Comparison of ENCODE assay signal across 25 cellular contexts in the genomic region with DNA sequence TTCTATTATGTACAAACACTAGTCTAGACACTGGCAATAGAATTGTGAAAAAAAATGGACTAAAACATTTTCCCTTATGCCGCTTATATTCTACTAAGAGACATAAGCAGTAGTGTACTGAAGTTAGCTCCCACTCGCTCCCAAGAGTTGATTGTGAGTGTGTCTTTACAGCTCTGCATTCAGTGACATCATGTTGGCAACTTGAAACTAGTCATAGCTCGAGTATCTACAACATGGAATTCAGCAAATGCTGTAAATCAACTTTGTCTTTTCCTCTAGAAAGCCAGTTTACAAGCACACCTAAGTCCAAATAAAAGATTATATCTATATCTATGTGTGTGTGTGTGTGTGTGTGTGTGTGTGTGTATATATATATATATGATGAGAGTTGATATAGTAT.
"Had no signal": no experiment of that assay in that cellular context is flagged by ENCODE, and none has a peak within 500 bp of the region (broad histone marks: within the 10 kb centered on the region; RNA-seq: fewer than 3 reads in every experiment).

No MANE protein-coding gene starts in this region.

- H3K27me3 ChIP-seq: pancreas, sigmoid colon, uterus had no signal

- H3K4me3 Mint-ChIP-seq: activated CD4-positive, alpha-beta memory T cell treated with anti-CD3 and anti-CD28 coated beads for 36 hours; activated CD4-positive, alpha-beta T cell treated with anti-CD3 and anti-CD28 coated beads, Interleukin-2, amount 10 ng/mL, durations not matched to agents 24 days and 14 days; activated T-cell treated with anti-CD3 and anti-CD28 coated beads, Interleukin-2, amount 50 U/mL, for 24 hours; activated T-helper 17 cell treated with anti-CD3 and anti-CD28 coated beads, Interleukin-2, amount 50 U/mL, for 72 hours; naive B cell; stimulated activated effector memory CD8-positive, alpha-beta T cell treated with anti-CD3 and anti-CD28 coated beads, Interleukin-12 subunit alpha, Interleukin-12 subunit beta, amount 100 ng/mL, for 72 hours; stimulated activated naive CD8-positive, alpha-beta T cell treated with anti-CD3 and anti-CD28 coated beads, Interleukin-15, Interleukin-2, amounts not matched to agents 100 ng/mL and 50 ng/mL, for 24 hours; type B pancreatic cell had no signal

- H3K27ac ChIP-seq: pancreas, prostate gland, sigmoid colon, thoracic aorta, uterus had no signal

- H3K4me1 Mint-ChIP-seq: activated CD4-positive, alpha-beta T cell treated with anti-CD3 and anti-CD28 coated beads, Interleukin-2, amount 10 ng/mL, durations not matched to agents 24 days and 14 days; activated T-helper 17 cell treated with anti-CD3 and anti-CD28 coated beads, Interleukin-2, amount 50 U/mL, for 72 hours; naive B cell; stimulated activated effector memory CD8-positive, alpha-beta T cell treated with anti-CD3 and anti-CD28 coated beads, Interleukin-12 subunit alpha, Interleukin-12 subunit beta, amount 100 ng/mL, for 72 hours had no signal

- ATAC-seq: activated T-helper 17 cell treated with anti-CD3 and anti-CD28 coated beads, Interleukin-2, amount 50 U/mL, for 72 hours; left colon; pancreas; stimulated activated effector memory CD8-positive, alpha-beta T cell treated with anti-CD3 and anti-CD28 coated beads, Interleukin-12 subunit alpha, Interleukin-12 subunit beta, amount 100 ng/mL, for 72 hours had no signal

- H3K36me3 ChIP-seq: pancreas, prostate gland, sigmoid colon, thoracic aorta, uterus had no signal

- H3K9me3 Mint-ChIP-seq: activated CD4-positive, alpha-beta T cell treated with anti-CD3 and anti-CD28 coated beads, Interleukin-2, amount 10 ng/mL, durations not matched to agents 24 days and 14 days; type B pancreatic cell had no signal

- H3K4me1 ChIP-seq: pancreas, prostate gland, sigmoid colon, uterus had no signal

- DNase-seq: activated CD4-positive, alpha-beta memory T cell treated with anti-CD3 and anti-CD28 coated beads for 36 hours; activated CD4-positive, alpha-beta T cell treated with anti-CD3 and anti-CD28 coated beads, Interleukin-2, amount 10 ng/mL, durations not matched to agents 24 days and 14 days; activated CD4-positive, CD25-positive, alpha-beta regulatory T cell treated with anti-CD3 and anti-CD28 coated beads, Interleukin-2, amount 50 U/mL, for 72 hours; activated CD8-positive, alpha-beta memory T cell treated with anti-CD3 and anti-CD28 coated beads, Interleukin-2, amount 50 U/mL, for 48 hours; activated gamma-delta T cell treated with Interleukin-2 at 50 U/mL for 16 hours; activated naive CD4-positive, alpha-beta T cell treated with anti-CD3 and anti-CD28 coated beads, Interleukin-2, amount 50 U/mL, for 16 hours; activated T-cell treated with anti-CD3 and anti-CD28 coated beads, Interleukin-2, amount 50 U/mL, for 24 hours; dermis blood vessel endothelial cell; effector CD8-positive, alpha-beta T cell; foreskin melanocyte; left colon; mammary epithelial cell; naive B cell; pancreas; sigmoid colon; small intestine; stimulated activated CD4-positive, alpha-beta T cell treated with anti-CD3 and anti-CD28 coated beads, Interleukin-4, amount 100 ng/mL, for 24 hours; T-helper 2 cell; uterus had no signal

- H3K27ac Mint-ChIP-seq: activated CD4-positive, alpha-beta memory T cell treated with anti-CD3 and anti-CD28 coated beads for 36 hours; activated CD4-positive, alpha-beta T cell treated with anti-CD3 and anti-CD28 coated beads, Interleukin-2, amount 10 ng/mL, durations not matched to agents 24 days and 14 days; activated T-cell treated with anti-CD3 and anti-CD28 coated beads, Interleukin-2, amount 50 U/mL, for 24 hours; activated T-helper 17 cell treated with anti-CD3 and anti-CD28 coated beads, Interleukin-2, amount 50 U/mL, for 72 hours; naive B cell; stimulated activated effector memory CD8-positive, alpha-beta T cell treated with anti-CD3 and anti-CD28 coated beads, Interleukin-12 subunit alpha, Interleukin-12 subunit beta, amount 100 ng/mL, for 72 hours; stimulated activated naive CD8-positive, alpha-beta T cell treated with anti-CD3 and anti-CD28 coated beads, Interleukin-15, Interleukin-2, amounts not matched to agents 100 ng/mL and 50 ng/mL, for 24 hours; type B pancreatic cell had no signal

- H3K9me3 ChIP-seq: pancreas, prostate gland, sigmoid colon, thoracic aorta, uterus had no signal

- H3K27me3 Mint-ChIP-seq: activated CD4-positive, alpha-beta memory T cell treated with anti-CD3 and anti-CD28 coated beads for 36 hours; activated CD4-positive, alpha-beta T cell treated with anti-CD3 and anti-CD28 coated beads, Interleukin-2, amount 10 ng/mL, durations not matched to agents 24 days and 14 days; activated T-cell treated with anti-CD3 and anti-CD28 coated beads, Interleukin-2, amount 50 U/mL, for 24 hours; activated T-helper 17 cell treated with anti-CD3 and anti-CD28 coated beads, Interleukin-2, amount 50 U/mL, for 72 hours; naive B cell; stimulated activated naive CD8-positive, alpha-beta T cell treated with anti-CD3 and anti-CD28 coated beads, Interleukin-15, Interleukin-2, amounts not matched to agents 100 ng/mL and 50 ng/mL, for 24 hours; type B pancreatic cell had no signal

- H3K4me3 ChIP-seq: pancreas, prostate gland, sigmoid colon, thoracic aorta, uterus had no signal

- H3K36me3 Mint-ChIP-seq: activated CD4-positive, alpha-beta memory T cell treated with anti-CD3 and anti-CD28 coated beads for 36 hours; naive B cell; stimulated activated effector memory CD8-positive, alpha-beta T cell treated with anti-CD3 and anti-CD28 coated beads, Interleukin-12 subunit alpha, Interleukin-12 subunit beta, amount 100 ng/mL, for 72 hours; type B pancreatic cell had no signal
